15 cellular contexts compared by ENCODE assay signal in genomic region chr15:52254331-52254730, GRCh38. TPM values are rescaled to one million over a fixed set of nuclear protein-coding genes. Genes with fewer than 3 reads are reported as not detected.
DNase-seq lines count a peak whose midpoint lies in the region; ATAC-seq lines count a peak whose summit lies in the region.
"Had no signal": no experiment of that assay in that cellular context is flagged by ENCODE, and none has a peak within 500 bp of the region (broad histone marks: within the 10 kb centered on the region; RNA-seq: fewer than 3 reads in every experiment).

No MANE protein-coding gene starts in this region.

- no peak overlapping the region for H3K4me3 Mint-ChIP-seq in activated naive CD4-positive, alpha-beta T cell treated with anti-CD3 and anti-CD28 coated beads, Interleukin-2, amount 10 ng/mL, durations not matched to agents 7 days and 5 days
- no peak overlapping the region for H3K4me3 Mint-ChIP-seq in activated naive CD4-positive, alpha-beta T cell treated with anti-CD3 and anti-CD28 coated beads for 36 hours
- no peak overlapping the region for H3K4me3 Mint-ChIP-seq in activated T-helper 1 cell treated with anti-CD3 and anti-CD28 coated beads, Interleukin-12 subunit alpha, Interleukin-12 subunit beta, Interleukin-2, Interleukin-4 antibody, amounts not matched to agents 30 ng/mL and 10 ng/mL and 1 ng/mL, durations not matched to agents 14 hours and 24 hours and 36 hours
- H3K4me3 Mint-ChIP-seq: CD4-positive, alpha-beta memory T cell; immature natural killer cell; nephron had no signal

- no peak overlapping the region for H3K27ac Mint-ChIP-seq in activated naive CD4-positive, alpha-beta T cell treated with anti-CD3 and anti-CD28 coated beads, Interleukin-2, amount 10 ng/mL, durations not matched to agents 7 days and 5 days
- H3K27ac Mint-ChIP-seq in activated naive CD4-positive, alpha-beta T cell treated with anti-CD3 and anti-CD28 coated beads for 36 hours = no peak overlapping the region
- H3K27ac Mint-ChIP-seq in activated T-helper 1 cell treated with anti-CD3 and anti-CD28 coated beads, Interleukin-12 subunit alpha, Interleukin-12 subunit beta, Interleukin-2, Interleukin-4 antibody, amounts not matched to agents 30 ng/mL and 10 ng/mL and 1 ng/mL, durations not matched to agents 14 hours and 24 hours and 36 hours = peak overlapping the region; percentile 49
- H3K27ac Mint-ChIP-seq: immature natural killer cell, nephron had no signal

- ATAC-seq in GM18858 (IDR thresholded peaks at IDR 0.05; ENCODE audit: unreplicated experiment) = no peak
- ATAC-seq: Panc1 had no signal

- no peaks in the 10 kb centered on the region for H3K36me3 ChIP-seq in skeletal muscle satellite cell (ENCODE audit: insufficient read depth, low read length)
- H3K36me3 ChIP-seq: adrenal gland had no signal

- peak overlapping the region; percentile 19 for H3K4me2 ChIP-seq in skeletal muscle satellite cell (ENCODE audit: low read length)

- CTCF ChIA-PET in activated naive CD4-positive, alpha-beta T cell treated with anti-CD3 and anti-CD28 coated beads, Interleukin-2, amount 10 ng/mL, durations not matched to agents 7 days and 5 days (lab: Charles Lee) = interaction anchor here (0.6 to 7.4 kb wide), 4 partner anchors 27 to 481 kb away, joined by 5 to 80 read pairs (median 10); no protein-coding TSS in a partner anchor
- CTCF ChIA-PET in activated naive CD4-positive, alpha-beta T cell treated with anti-CD3 and anti-CD28 coated beads for 36 hours (lab: Charles Lee) = interaction anchor here (0.7 to 6.0 kb wide), 10 partner anchors 11 to 550 kb away, joined by 3 to 48 read pairs (median 3); no protein-coding TSS in a partner anchor

- peak; percentile 33 for DNase-seq in activated naive CD4-positive, alpha-beta T cell treated with anti-CD3 and anti-CD28 coated beads, Interleukin-2, amount 10 ng/mL, durations not matched to agents 7 days and 5 days
- no peak for DNase-seq in activated naive CD4-positive, alpha-beta T cell treated with anti-CD3 and anti-CD28 coated beads for 36 hours
- DNase-seq in Kasumi-1 (lab: John Stamatoyannopoulos, UW) (peak; percentile 18 to 40), 8988T (no peak), NCI-H748 treated with DMSO at 0.1 percent for 48 hours (lab: John Stamatoyannopoulos, UW) (no peak)
- no peak for DNase-seq in activated T-helper 1 cell treated with anti-CD3 and anti-CD28 coated beads, Interleukin-12 subunit alpha, Interleukin-12 subunit beta, Interleukin-2, Interleukin-4 antibody, amounts not matched to agents 30 ng/mL and 10 ng/mL and 1 ng/mL, durations not matched to agents 14 hours and 24 hours and 36 hours (ENCODE audit: low spot score)
- DNase-seq: activated CD4-positive, alpha-beta T cell treated with anti-CD3 and anti-CD28 coated beads for 48 hours; adrenal gland; CD4-positive, alpha-beta memory T cell; immature natural killer cell; NCI-H1092 had no signal

- H3K9me3 ChIP-seq in skeletal muscle satellite cell (replicated peaks; ENCODE audit: low read length) = no peaks in the 10 kb centered on the region
- H3K9me3 ChIP-seq: adrenal gland had no signal

- H3K4me1 ChIP-seq in skeletal muscle satellite cell (ENCODE audit: control insufficient read depth, insufficient read depth, low read length) = peaks cover 60% of the 10 kb centered on the region
- H3K4me1 ChIP-seq: adrenal gland had no signal

- peaks cover 17% of the 10 kb centered on the region for H3K27me3 Mint-ChIP-seq in activated naive CD4-positive, alpha-beta T cell treated with anti-CD3 and anti-CD28 coated beads, Interleukin-2, amount 10 ng/mL, durations not matched to agents 7 days and 5 days
- no peaks in the 10 kb centered on the region for H3K27me3 Mint-ChIP-seq in activated naive CD4-positive, alpha-beta T cell treated with anti-CD3 and anti-CD28 coated beads for 36 hours (ENCODE audit: low read depth)
- H3K27me3 Mint-ChIP-seq in activated T-helper 1 cell treated with anti-CD3 and anti-CD28 coated beads, Interleukin-12 subunit alpha, Interleukin-12 subunit beta, Interleukin-2, Interleukin-4 antibody, amounts not matched to agents 30 ng/mL and 10 ng/mL and 1 ng/mL, durations not matched to agents 14 hours and 24 hours and 36 hours (ENCODE audit: insufficient read depth) = no peaks in the 10 kb centered on the region
- H3K27me3 Mint-ChIP-seq: CD4-positive, alpha-beta memory T cell had no signal

- no peaks in the 10 kb centered on the region for H3K36me3 Mint-ChIP-seq in activated naive CD4-positive, alpha-beta T cell treated with anti-CD3 and anti-CD28 coated beads, Interleukin-2, amount 10 ng/mL, durations not matched to agents 7 days and 5 days
- no peaks in the 10 kb centered on the region for H3K36me3 Mint-ChIP-seq in activated naive CD4-positive, alpha-beta T cell treated with anti-CD3 and anti-CD28 coated beads for 36 hours (ENCODE audit: low read depth)
- H3K36me3 Mint-ChIP-seq in activated T-helper 1 cell treated with anti-CD3 and anti-CD28 coated beads, Interleukin-12 subunit alpha, Interleukin-12 subunit beta, Interleukin-2, Interleukin-4 antibody, amounts not matched to agents 30 ng/mL and 10 ng/mL and 1 ng/mL, durations not matched to agents 14 hours and 24 hours and 36 hours (ENCODE audit: low read depth) = no peaks in the 10 kb centered on the region
- H3K36me3 Mint-ChIP-seq: CD4-positive, alpha-beta memory T cell; immature natural killer cell had no signal

- peaks cover 3% of the 10 kb centered on the region for H3K27me3 ChIP-seq in skeletal muscle satellite cell (ENCODE audit: control insufficient read depth, insufficient read depth, low read length)
- H3K27me3 ChIP-seq: adrenal gland had no signal

- H3K4me1 Mint-ChIP-seq in activated naive CD4-positive, alpha-beta T cell treated with anti-CD3 and anti-CD28 coated beads, Interleukin-2, amount 10 ng/mL, durations not matched to agents 7 days and 5 days = peaks cover 42% of the 10 kb centered on the region
- H3K4me1 Mint-ChIP-seq in activated naive CD4-positive, alpha-beta T cell treated with anti-CD3 and anti-CD28 coated beads for 36 hours (ENCODE audit: low read depth) = peaks cover 15% of the 10 kb centered on the region
- H3K4me1 Mint-ChIP-seq in activated T-helper 1 cell treated with anti-CD3 and anti-CD28 coated beads, Interleukin-12 subunit alpha, Interleukin-12 subunit beta, Interleukin-2, Interleukin-4 antibody, amounts not matched to agents 30 ng/mL and 10 ng/mL and 1 ng/mL, durations not matched to agents 14 hours and 24 hours and 36 hours (ENCODE audit: low read depth) = peaks cover 19% of the 10 kb centered on the region

- intact Hi-C loops in activated naive CD4-positive, alpha-beta T cell treated with anti-CD3 and anti-CD28 coated beads for 36 hours (cut with micrococcal nuclease) = no loop called here
- intact Hi-C loops in activated T-helper 1 cell treated with anti-CD3 and anti-CD28 coated beads, Interleukin-12 subunit alpha, Interleukin-12 subunit beta, Interleukin-2, Interleukin-4 antibody, amounts not matched to agents 30 ng/mL and 10 ng/mL and 1 ng/mL, durations not matched to agents 14 hours and 24 hours and 36 hours (cut with micrococcal nuclease) = no loop called here

- H3K4me3 ChIP-seq in skeletal muscle satellite cell (ENCODE audit: low read length) = no peak overlapping the region
- H3K4me3 ChIP-seq: adrenal gland had no signal

- no peaks in the 10 kb centered on the region for H3K9me3 Mint-ChIP-seq in activated naive CD4-positive, alpha-beta T cell treated with anti-CD3 and anti-CD28 coated beads, Interleukin-2, amount 10 ng/mL, durations not matched to agents 7 days and 5 days
- H3K9me3 Mint-ChIP-seq in activated naive CD4-positive, alpha-beta T cell treated with anti-CD3 and anti-CD28 coated beads for 36 hours = no peaks in the 10 kb centered on the region
- H3K9me3 Mint-ChIP-seq in activated T-helper 1 cell treated with anti-CD3 and anti-CD28 coated beads, Interleukin-12 subunit alpha, Interleukin-12 subunit beta, Interleukin-2, Interleukin-4 antibody, amounts not matched to agents 30 ng/mL and 10 ng/mL and 1 ng/mL, durations not matched to agents 14 hours and 24 hours and 36 hours = no peaks in the 10 kb centered on the region
- H3K9me3 Mint-ChIP-seq: immature natural killer cell, nephron had no signal

- H3K9ac ChIP-seq in skeletal muscle satellite cell (ENCODE audit: low read depth, low read length) = no peak overlapping the region

RNA-seq across cellular contexts. Expression of gene MYO5C, which starts 41.3 kb away (rescaled TPM):
- under 1 TPM; 0.19 to 0.25 TPM for total RNA-seq in activated naive CD4-positive, alpha-beta T cell treated with anti-CD3 and anti-CD28 coated beads for 36 hours
- 0.29 and 0.54 TPM in 2 replicates for total RNA-seq in activated T-helper 1 cell treated with anti-CD3 and anti-CD28 coated beads, Interleukin-12 subunit alpha, Interleukin-12 subunit beta, Interleukin-2, Interleukin-4 antibody, amounts not matched to agents 30 ng/mL and 10 ng/mL and 1 ng/mL, durations not matched to agents 14 hours and 24 hours and 36 hours
- under 0.01 and 1.3 TPM in 2 replicates for total RNA-seq in skeletal muscle satellite cell (2012; rRNA removed)

Comparison
In these comparisons a context has a peak if more than half of its experiments do, and no peak if none do; other contexts are left out.
1. DNase-seq: peak in activated naive CD4-positive, alpha-beta T cell treated with anti-CD3 and anti-CD28 coated beads, Interleukin-2, amount 10 ng/mL, durations not matched to agents 7 days and 5 days (single experiment) and Kasumi-1 (2 of 2); none in activated naive CD4-positive, alpha-beta T cell treated with anti-CD3 and anti-CD28 coated beads for 36 hours (single experiment), activated T-helper 1 cell treated with anti-CD3 and anti-CD28 coated beads, Interleukin-12 subunit alpha, Interleukin-12 subunit beta, Interleukin-2, Interleukin-4 antibody, amounts not matched to agents 30 ng/mL and 10 ng/mL and 1 ng/mL, durations not matched to agents 14 hours and 24 hours and 36 hours (single experiment), 8988T (single experiment) and NCI-H748 treated with DMSO at 0.1 percent for 48 hours (single experiment).